In genomic region chr7:22885824-22886255, GRCh38 we compare ENCODE assay signal across 8 cellular contexts.
DNase-seq lines count a peak whose midpoint lies in the region; ATAC-seq and TF ChIP-seq lines count a peak whose summit lies in the region.

No MANE protein-coding gene starts in this region.

- WGBS in mesendoderm (ENCODE audit: extremely low coverage, insufficient coverage, low lambda C conversion rate), result no CpG with 5 or more reads among the region's 1 CpG

- peak overlapping the region; percentile 62 for H3K56ac ChIP-seq in mesendoderm (ENCODE audit: low read length)

- DNase-seq in GM10248 (ENCODE audit: extremely low spot score), result peak; percentile 73
- peak; percentile 89 for DNase-seq in Jurkat, Clone E6-1 (ENCODE audit: low read depth, low spot score)
- DNase-seq in activated CD4-positive, alpha-beta T cell treated with anti-CD3 and anti-CD28 coated beads for 36 hours, result peak; percentile 83
- no peak for DNase-seq in mesendoderm
- DNase-seq in H4 (ENCODE audit: low spot score), result no peak
- DNase-seq in iPS-NIHi11 (ENCODE audit: low spot score), result no peak
- no peak for DNase-seq in WERI-Rb-1

- no peaks in the 10 kb centered on the region for H3K9me3 ChIP-seq in WERI-Rb-1 (ENCODE audit: severe bottlenecking)

- no peaks in the 10 kb centered on the region for H3K79me1 ChIP-seq in mesendoderm (ENCODE audit: low read length)

- H2BK5ac ChIP-seq in mesendoderm (ENCODE audit: low read length), result no peak overlapping the region

- no peak overlapping the region for H3K4me3 ChIP-seq in Jurkat, Clone E6-1 (ENCODE audit: low read length)
- H3K4me3 ChIP-seq in mesendoderm (ENCODE audit: low read length), result no peak overlapping the region
- H3K4me3 ChIP-seq in WERI-Rb-1 (ENCODE audit: low read depth, low read length), result no peak overlapping the region

- no peak overlapping the region for H3K4me2 ChIP-seq in mesendoderm (ENCODE audit: low read length)

- peak; percentile 88 for ATAC-seq in GM21515 (IDR thresholded peaks at IDR 0.05; ENCODE audit: unreplicated experiment)
- peak; percentile 86 for ATAC-seq in activated CD4-positive, alpha-beta T cell treated with anti-CD3 and anti-CD28 coated beads for 36 hours

- H3K27me3 ChIP-seq in mesendoderm (ENCODE audit: insufficient read depth, low read length, poor library complexity) (no peaks in the 10 kb centered on the region), WERI-Rb-1 (ENCODE audit: insufficient read depth, low read depth, severe bottlenecking) (no peaks in the 10 kb centered on the region)

- H3K79me2 ChIP-seq in mesendoderm (ENCODE audit: control insufficient read depth, insufficient read depth, low read length), result no peaks in the 10 kb centered on the region

- H3K27ac ChIP-seq in mesendoderm (ENCODE audit: low read depth, low read length), result no peak overlapping the region
- no peak overlapping the region for H3K27ac ChIP-seq in WERI-Rb-1

- no peak overlapping the region for H3K4ac ChIP-seq in mesendoderm (ENCODE audit: low read depth, low read length)

- H2BK15ac ChIP-seq in mesendoderm (replicated peaks; ENCODE audit: low read depth), result no peak overlapping the region

- no peaks in the 10 kb centered on the region for H3K27me3 Mint-ChIP-seq in activated CD4-positive, alpha-beta T cell treated with anti-CD3 and anti-CD28 coated beads for 36 hours

- intact Hi-C loops in activated CD4-positive, alpha-beta T cell treated with anti-CD3 and anti-CD28 coated beads for 36 hours (cut with DNase I, micrococcal nuclease), result loop anchor here (1.0 to 5.0 kb wide), 9 partner anchors 31 to 941 kb away; partner anchors contain the start of genes HYCC1 (in 2 of the 2), TOMM7 (in 2 of the 2) and CDCA7L (in 1 of the 2)

- H3K23ac ChIP-seq in mesendoderm (ENCODE audit: low read length), result no peak overlapping the region

- H3K4me1 Mint-ChIP-seq in activated CD4-positive, alpha-beta T cell treated with anti-CD3 and anti-CD28 coated beads for 36 hours, result peaks cover 44% of the 10 kb centered on the region

- H3K27ac Mint-ChIP-seq in activated CD4-positive, alpha-beta T cell treated with anti-CD3 and anti-CD28 coated beads for 36 hours, result peak overlapping the region; percentile 95

- no peaks in the 10 kb centered on the region for H3K9me3 Mint-ChIP-seq in activated CD4-positive, alpha-beta T cell treated with anti-CD3 and anti-CD28 coated beads for 36 hours (ENCODE audit: low read depth)

- H3K9ac ChIP-seq in mesendoderm (ENCODE audit: low read length), result no peak overlapping the region

- peak overlapping the region; percentile 58 for H3K4me3 Mint-ChIP-seq in activated CD4-positive, alpha-beta T cell treated with anti-CD3 and anti-CD28 coated beads for 36 hours

- no peak overlapping the region for H3K18ac ChIP-seq in mesendoderm (ENCODE audit: low read length)

- POLR2A ChIA-PET in GM10248 (lab: Yijun Ruan, JAX), result interaction anchor here (1.0 kb wide), 1 partner anchor 29 kb away, joined by 10 read pairs; no protein-coding TSS in a partner anchor
- POLR2A ChIA-PET in activated CD4-positive, alpha-beta T cell treated with anti-CD3 and anti-CD28 coated beads for 36 hours (lab: Charles Lee), result interaction anchor here (0.7 to 1.2 kb wide), 2 partner anchors 30 to 278 kb away, joined by 5 to 6 read pairs; no protein-coding TSS in a partner anchor

- H3K36me3 ChIP-seq in mesendoderm (ENCODE audit: control insufficient read depth, insufficient read depth, low read length) (no peaks in the 10 kb centered on the region), WERI-Rb-1 (no peaks in the 10 kb centered on the region)

- no peak for TF ChIP-seq CTCF in GM10248 (IDR thresholded peaks at IDR 0.05; ENCODE audit: control extremely low read depth, extremely low read depth, low read depth, missing control alignments)
- TF ChIP-seq CTCF in WERI-Rb-1 (IDR thresholded peaks at IDR 0.05; ENCODE audit: low read depth, low read length), result no peak

- no peak overlapping the region for H2BK120ac ChIP-seq in mesendoderm (ENCODE audit: low read depth, low read length)

- no peaks in the 10 kb centered on the region for H3K4me1 ChIP-seq in mesendoderm (ENCODE audit: control insufficient read depth, low read depth, low read length)

- H3K36me3 Mint-ChIP-seq in activated CD4-positive, alpha-beta T cell treated with anti-CD3 and anti-CD28 coated beads for 36 hours (ENCODE audit: low read depth), result no peaks in the 10 kb centered on the region

- H4K5ac ChIP-seq in mesendoderm (ENCODE audit: low read length), result no peak overlapping the region

- CTCF ChIA-PET in GM10248 (lab: Yijun Ruan, JAX), result interaction anchor here (1.0 to 2.0 kb wide), 10 partner anchors 9 to 169 kb away, joined by 3 to 9 read pairs (median 6); no protein-coding TSS in a partner anchor
- CTCF ChIA-PET in activated CD4-positive, alpha-beta T cell treated with anti-CD3 and anti-CD28 coated beads for 36 hours (lab: Charles Lee), result interaction anchor here (0.7 to 2.7 kb wide), 8 partner anchors 13 to 326 kb away, joined by 3 to 8 read pairs (median 3); partner anchors contain the start of gene TOMM7

- H2AK5ac ChIP-seq in mesendoderm (ENCODE audit: low read length), result no peak overlapping the region

- H4K8ac ChIP-seq in mesendoderm (ENCODE audit: low read depth, low read length), result no peak overlapping the region

Comparison
In these comparisons a context has a peak if more than half of its experiments do, and no peak if none do; other contexts are left out.
1. DNase-seq: peak in GM10248 (single experiment), Jurkat, Clone E6-1 (single experiment) and activated CD4-positive, alpha-beta T cell treated with anti-CD3 and anti-CD28 coated beads for 36 hours (single experiment); none in mesendoderm (single experiment), H4 (single experiment), iPS-NIHi11 (single experiment) and WERI-Rb-1 (single experiment).